In genomic region chr2:39436592-39437521, GRCh38 we compare ENCODE assay signal across 8 cellular contexts.
DNase-seq lines count a peak whose midpoint lies in the region; FAIRE-seq and TF ChIP-seq lines count a peak whose summit lies in the region.

Gene MAP4K3, minus strand, starts transcription at chr2:39437285. Its CDS starts 298 bp downstream, at chr2:39436987.

- no peaks in the 10 kb centered on the region for H3K9me3 Mint-ChIP-seq in nephron progenitor cell
- H3K9me3 Mint-ChIP-seq in stimulated activated naive CD8-positive, alpha-beta T cell treated with anti-CD3 and anti-CD28 coated beads, Interleukin-15, Interleukin-2, amounts not matched to agents 100 ng/mL and 50 ng/mL, for 24 hours = peaks cover 3% of the 10 kb centered on the region

- peak within 1 kb of the TSS; percentile 87 for H3K9ac ChIP-seq in Loucy (ENCODE audit: low read depth, low read length, poor library complexity, severe bottlenecking)

- H3K27me3 ChIP-seq in Loucy (ENCODE audit: insufficient read depth, low read length, poor library complexity, severe bottlenecking) = no peaks in the 10 kb centered on the region

- H3K4me3 ChIP-seq in Loucy (ENCODE audit: low read length, poor library complexity, severe bottlenecking) = peak within 1 kb of the TSS; percentile 98

- H3F3A ChIP-seq in Loucy (ENCODE audit: low read depth) = no peaks in the 10 kb centered on the region

- FAIRE-seq in H54 (lab: Jason Lieb, UNC) = peak; percentile 36

- H3K9me3 ChIP-seq in Loucy (ENCODE audit: insufficient read depth, low read depth, low read length) = no peaks in the 10 kb centered on the region

- peaks cover 59% of the 10 kb centered on the region for H3K4me1 Mint-ChIP-seq in nephron progenitor cell
- peaks cover 70% of the 10 kb centered on the region for H3K4me1 Mint-ChIP-seq in stimulated activated naive CD8-positive, alpha-beta T cell treated with anti-CD3 and anti-CD28 coated beads, Interleukin-15, Interleukin-2, amounts not matched to agents 100 ng/mL and 50 ng/mL, for 24 hours (ENCODE audit: low read depth)

- H3K27me3 Mint-ChIP-seq in nephron progenitor cell (ENCODE audit: low read depth, poor library complexity) = no peaks in the 10 kb centered on the region
- no peaks in the 10 kb centered on the region for H3K27me3 Mint-ChIP-seq in stimulated activated naive CD8-positive, alpha-beta T cell treated with anti-CD3 and anti-CD28 coated beads, Interleukin-15, Interleukin-2, amounts not matched to agents 100 ng/mL and 50 ng/mL, for 24 hours

- H3K79me2 ChIP-seq in Loucy (ENCODE audit: insufficient read depth, low read length) = peaks cover 49% of the 10 kb centered on the region

- DNase-seq in EL (peak; percentile 96), H54 (ENCODE audit: insufficient read length, low spot score) (peak; percentile 86), SHP77 (lab: John Stamatoyannopoulos, UW) (peak; percentile 92 to 95), fibroblast of the conjunctiva (ENCODE audit: low read depth) (peak; percentile 87), nephron progenitor cell (peak; percentile 96)
- peak; percentile 91 for DNase-seq in activated effector memory CD4-positive, alpha-beta T cell treated with anti-CD3 and anti-CD28 coated beads, Interleukin-2, amount 50 U/mL, for 16 hours

- peak within 1 kb of the TSS; percentile 83 for H3K4me2 ChIP-seq in Loucy (ENCODE audit: low read depth, low read length, poor library complexity, severe bottlenecking)

- no peaks in the 10 kb centered on the region for H3K9me2 ChIP-seq in Loucy (replicated peaks; ENCODE audit: low read depth, low read length)

- H3K27ac Mint-ChIP-seq in nephron progenitor cell = peak within 1 kb of the TSS; percentile 93
- peak within 1 kb of the TSS; percentile 83 for H3K27ac Mint-ChIP-seq in stimulated activated naive CD8-positive, alpha-beta T cell treated with anti-CD3 and anti-CD28 coated beads, Interleukin-15, Interleukin-2, amounts not matched to agents 100 ng/mL and 50 ng/mL, for 24 hours

- TF ChIP-seq POLR2A in H54 (IDR thresholded peaks at IDR 0.05; ENCODE audit: low read depth, low read length) = peak; percentile 72

- peak within 1 kb of the TSS; percentile 90 for H2AFZ ChIP-seq in Loucy (ENCODE audit: low read length)

- TF ChIP-seq CTCF in Loucy (conservative IDR thresholded peaks at IDR 0.05; ENCODE audit: low read length) (no peak), nephron progenitor cell (IDR thresholded peaks at IDR 0.05) (no peak)

- no peaks in the 10 kb centered on the region for H3K36me3 ChIP-seq in Loucy (ENCODE audit: insufficient read depth, low read length)

- no peaks in the 10 kb centered on the region for H3K36me3 Mint-ChIP-seq in nephron progenitor cell (ENCODE audit: low read depth)
- H3K36me3 Mint-ChIP-seq in stimulated activated naive CD8-positive, alpha-beta T cell treated with anti-CD3 and anti-CD28 coated beads, Interleukin-15, Interleukin-2, amounts not matched to agents 100 ng/mL and 50 ng/mL, for 24 hours (ENCODE audit: low read depth) = peaks cover 4% of the 10 kb centered on the region

- peak within 1 kb of the TSS; percentile 94 for H3K4me3 Mint-ChIP-seq in nephron progenitor cell
- peak within 1 kb of the TSS; percentile 92 for H3K4me3 Mint-ChIP-seq in stimulated activated naive CD8-positive, alpha-beta T cell treated with anti-CD3 and anti-CD28 coated beads, Interleukin-15, Interleukin-2, amounts not matched to agents 100 ng/mL and 50 ng/mL, for 24 hours

- peaks cover 30% of the 10 kb centered on the region for H4K20me1 ChIP-seq in Loucy (ENCODE audit: insufficient read depth, low read length, poor library complexity, severe bottlenecking)

- H3K4me1 ChIP-seq in Loucy (ENCODE audit: insufficient read depth, low read length, poor library complexity, severe bottlenecking) = peaks cover 54% of the 10 kb centered on the region

Comparison
In these comparisons a context has a peak if more than half of its experiments do, and no peak if none do; other contexts are left out.
1. Peak in every context shown above with its lines: DNase-seq and H3K4me3 ChIP-seq.